Comparison of ENCODE assay signal across 1 cellular context in genomic region chr11:45354976-45355705, GRCh38.
A peak's percentile ranks its signal among the peaks of the same experiment; 100 is the strongest.
TF ChIP-seq lines count a peak whose summit lies in the region.

No MANE protein-coding gene starts in this region.

TF ChIP-seq in K562, 482 proteins besides CTCF, POLR2A, EP300 and RAD21 (continued from another document and continues in another):
- TF ChIP-seq ZKSCAN3 (CRISPR knock-in tag; IDR thresholded peaks at IDR 0.05) (no peak), CTBP1 (IDR thresholded peaks at IDR 0.05; ENCODE audit: borderline replicate concordance) (peak; percentile 57; the same call in 1 of the 2 replicates), ZBTB40 (IDR thresholded peaks at IDR 0.05) (peak; percentile 96), ZBTB40 (CRISPR knock-in tag; IDR thresholded peaks at IDR 0.05) (no peak), L3MBTL2 (IDR thresholded peaks at IDR 0.05) (peak; percentile 95), CXXC5 (CRISPR knock-in tag; IDR thresholded peaks at IDR 0.05) (peak; percentile 31; the same call in 1 of the 2 replicates), HDGF (IDR thresholded peaks at IDR 0.05) (no peak), ZNF644 (tag; IDR thresholded peaks at IDR 0.05; ENCODE audit: low read depth) (0 out of 2 replicates have a peak, but pooled peaks have one; percentile 36), ESRRA (IDR thresholded peaks at IDR 0.05; ENCODE audit: borderline replicate concordance, low read depth) (peak; percentile 18; the same call in 1 of the 2 replicates), TRIM24 (IDR thresholded peaks at IDR 0.05) (no peak), RCOR1 (IDR thresholded peaks at IDR 0.05; ENCODE audit: borderline replicate concordance in 1 of 2, low read depth in 2 of 2, low read length in 2 of 2) (peak in 1 of 2 experiments; percentile 72; a peak in 1 of 4 replicates), LCOR (CRISPR knock-in tag; IDR thresholded peaks at IDR 0.05) (peak; percentile 73; the same call in 1 of the 2 replicates), ELF2 (CRISPR knock-in tag; IDR thresholded peaks at IDR 0.05) (peak; percentile 95), ATF7 (IDR thresholded peaks at IDR 0.05) (peak; percentile 82), ZNF277 (CRISPR knock-in tag; IDR thresholded peaks at IDR 0.05; ENCODE audit: borderline replicate concordance) (no peak), ZNF717 (CRISPR knock-in tag; IDR thresholded peaks at IDR 0.05) (no peak), SMARCA5 (IDR thresholded peaks at IDR 0.05) (no peak), CEBPZ (IDR thresholded peaks at IDR 0.05; ENCODE audit: borderline replicate concordance, low read depth, low read length) (no peak), ZBTB7A (IDR thresholded peaks at IDR 0.05; ENCODE audit: borderline replicate concordance, control insufficient read depth, low read depth, low read length) (no peak), TEAD1 (CRISPR knock-in tag; IDR thresholded peaks at IDR 0.05) (no peak), JUN (IDR thresholded peaks at IDR 0.05; ENCODE audit: borderline replicate concordance, low read depth, low read length) (0 out of 2 replicates have a peak, but pooled peaks have one; percentile 35), JUN (CRISPR knock-in tag; IDR thresholded peaks at IDR 0.05; ENCODE audit: borderline replicate concordance) (no peak), PYGO2 (tag; IDR thresholded peaks at IDR 0.05) (peak; percentile 50; the same call in 1 of the 2 replicates), SIX5 (IDR thresholded peaks at IDR 0.05; ENCODE audit: borderline replicate concordance in 1 of 2, insufficient read depth in 1 of 2, low read depth in 1 of 2, low read length in 2 of 2) (peak; percentile 54 to 62; a peak in 3 of 4 replicates), ETV1 (tag; conservative IDR thresholded peaks at IDR 0.05; ENCODE audit: low read depth) (peak; percentile 45; the same call in 1 of the 2 replicates), ARID3B (CRISPR knock-in tag; IDR thresholded peaks at IDR 0.05; ENCODE audit: borderline replicate concordance) (no peak), PTTG1 (tag; IDR thresholded peaks at IDR 0.05; ENCODE audit: low read depth) (peak; percentile 73), YY1 (IDR thresholded peaks at IDR 0.05; ENCODE audit: borderline replicate concordance in 1 of 3, control insufficient read depth in 1 of 3, extremely low read depth in 1 of 3, insufficient read depth in 3 of 3, insufficient read length in 1 of 3, insufficient replicate concordance in 2 of 3, low read depth in 1 of 3, low read length in 2 of 3) (peak; percentile 90 to 99 (median 97)), SMAD4 (CRISPR knock-in tag; conservative IDR thresholded peaks at IDR 0.05) (no peak), NEUROD1 (IDR thresholded peaks at IDR 0.05; ENCODE audit: borderline replicate concordance, low read depth, low read length, partially characterized antibody) (peak; percentile 32), EHMT2 (IDR thresholded peaks at IDR 0.05) (peak; percentile 75), CREB1 (IDR thresholded peaks at IDR 0.05) (peak; percentile 78), CREB1 (CRISPR knock-in tag; IDR thresholded peaks at IDR 0.05) (peak; percentile 81), ZFPM2 (CRISPR knock-in tag; IDR thresholded peaks at IDR 0.05) (no peak), RNF219 (CRISPR knock-in tag; IDR thresholded peaks at IDR 0.05) (no peak), RFX5 (IDR thresholded peaks at IDR 0.05; ENCODE audit: low read depth, low read length) (no peak), ETV6 (IDR thresholded peaks at IDR 0.05; ENCODE audit: borderline replicate concordance in 1 of 2, low read depth in 2 of 2, low read length in 1 of 2) (peak; percentile 83 to 93; a peak in 3 of 4 replicates), ETV6 (CRISPR knock-in tag; IDR thresholded peaks at IDR 0.05; ENCODE audit: borderline replicate concordance) (no peak)
- TF ChIP-seq, protein P1, sequence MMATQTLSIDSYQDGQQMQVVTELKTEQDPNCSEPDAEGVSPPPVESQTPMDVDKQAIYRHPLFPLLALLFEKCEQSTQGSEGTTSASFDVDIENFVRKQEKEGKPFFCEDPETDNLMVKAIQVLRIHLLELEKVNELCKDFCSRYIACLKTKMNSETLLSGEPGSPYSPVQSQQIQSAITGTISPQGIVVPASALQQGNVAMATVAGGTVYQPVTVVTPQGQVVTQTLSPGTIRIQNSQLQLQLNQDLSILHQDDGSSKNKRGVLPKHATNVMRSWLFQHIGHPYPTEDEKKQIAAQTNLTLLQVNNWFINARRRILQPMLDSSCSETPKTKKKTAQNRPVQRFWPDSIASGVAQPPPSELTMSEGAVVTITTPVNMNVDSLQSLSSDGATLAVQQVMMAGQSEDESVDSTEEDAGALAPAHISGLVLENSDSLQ (IDR thresholded peaks at IDR 0.05): 0 out of 2 replicates have a peak, but pooled peaks have one; percentile 9
- TF ChIP-seq, protein P2, sequence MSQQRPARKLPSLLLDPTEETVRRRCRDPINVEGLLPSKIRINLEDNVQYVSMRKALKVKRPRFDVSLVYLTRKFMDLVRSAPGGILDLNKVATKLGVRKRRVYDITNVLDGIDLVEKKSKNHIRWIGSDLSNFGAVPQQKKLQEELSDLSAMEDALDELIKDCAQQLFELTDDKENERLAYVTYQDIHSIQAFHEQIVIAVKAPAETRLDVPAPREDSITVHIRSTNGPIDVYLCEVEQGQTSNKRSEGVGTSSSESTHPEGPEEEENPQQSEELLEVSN (IDR thresholded peaks at IDR 0.05; ENCODE audit: borderline replicate concordance in 1 of 2, extremely low read depth in 1 of 2, insufficient read depth in 1 of 2, insufficient read length in 1 of 2, low read depth in 1 of 2, low read length in 1 of 2, poor library complexity in 1 of 2, severe bottlenecking in 1 of 2): peak in 1 of 2 experiments; percentile 74
- TF ChIP-seq, protein P3, sequence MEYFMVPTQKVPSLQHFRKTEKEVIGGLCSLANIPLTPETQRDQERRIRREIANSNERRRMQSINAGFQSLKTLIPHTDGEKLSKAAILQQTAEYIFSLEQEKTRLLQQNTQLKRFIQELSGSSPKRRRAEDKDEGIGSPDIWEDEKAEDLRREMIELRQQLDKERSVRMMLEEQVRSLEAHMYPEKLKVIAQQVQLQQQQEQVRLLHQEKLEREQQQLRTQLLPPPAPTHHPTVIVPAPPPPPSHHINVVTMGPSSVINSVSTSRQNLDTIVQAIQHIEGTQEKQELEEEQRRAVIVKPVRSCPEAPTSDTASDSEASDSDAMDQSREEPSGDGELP (CRISPR knock-in tag; IDR thresholded peaks at IDR 0.05; ENCODE audit: borderline replicate concordance): peak; percentile 33; the same call in 1 of the 2 replicates
